ENCODE assay signal across 1 cellular context in genomic region chr15:73941044-73941443, GRCh38.
A peak's percentile ranks its signal among the peaks of the same experiment; 100 is the strongest.
TF ChIP-seq lines count a peak whose summit lies in the region.

No MANE protein-coding gene starts in this region.

TF ChIP-seq in HEK293, 187 proteins besides CTCF, POLR2A, EP300 and RAD21 (continued from another document):
- TF ChIP-seq ZNF645 (tag by site-specific recombination; IDR thresholded peaks at IDR 0.05), result no peak
- TF ChIP-seq BCL11A (tag by site-specific recombination; IDR thresholded peaks at IDR 0.05; ENCODE audit: low read depth), result no peak
- TF ChIP-seq SETDB1 (IDR thresholded peaks at IDR 0.05; ENCODE audit: insufficient read length, low read length), result no peak
- TF ChIP-seq ZNF366 (tag by site-specific recombination; conservative IDR thresholded peaks at IDR 0.05), result 0 out of 2 replicates have a peak, but pooled peaks have one; percentile 22
- peak; percentile 34; the same call in 1 of the 2 replicates for TF ChIP-seq HIC1 (tag by site-specific recombination; IDR thresholded peaks at IDR 0.05)
- 0 out of 2 replicates have a peak, but pooled peaks have one; percentile 37 for TF ChIP-seq ZFP37 (tag by site-specific recombination; IDR thresholded peaks at IDR 0.05)
- no peak for TF ChIP-seq YY2 (tag by site-specific recombination; IDR thresholded peaks at IDR 0.05)
- TF ChIP-seq ZNF184 (tag by site-specific recombination; IDR thresholded peaks at IDR 0.05), result 0 out of 2 replicates have a peak, but pooled peaks have one; percentile 17
- TF ChIP-seq ZNF37A (tag by site-specific recombination; IDR thresholded peaks at IDR 0.05), result no peak
- TF ChIP-seq, protein P1, sequence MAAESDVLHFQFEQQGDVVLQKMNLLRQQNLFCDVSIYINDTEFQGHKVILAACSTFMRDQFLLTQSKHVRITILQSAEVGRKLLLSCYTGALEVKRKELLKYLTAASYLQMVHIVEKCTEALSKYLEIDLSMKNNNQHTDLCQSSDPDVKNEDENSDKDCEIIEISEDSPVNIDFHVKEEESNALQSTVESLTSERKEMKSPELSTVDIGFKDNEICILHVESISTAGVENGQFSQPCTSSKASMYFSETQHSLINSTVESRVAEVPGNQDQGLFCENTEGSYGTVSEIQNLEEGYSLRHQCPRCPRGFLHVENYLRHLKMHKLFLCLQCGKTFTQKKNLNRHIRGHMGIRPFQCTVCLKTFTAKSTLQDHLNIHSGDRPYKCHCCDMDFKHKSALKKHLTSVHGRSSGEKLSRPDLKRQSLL (tag by site-specific recombination; IDR thresholded peaks at IDR 0.05), result no peak
- TF ChIP-seq GLIS1 (tag by site-specific recombination; IDR thresholded peaks at IDR 0.05), result peak; percentile 95
- TF ChIP-seq, protein P2, sequence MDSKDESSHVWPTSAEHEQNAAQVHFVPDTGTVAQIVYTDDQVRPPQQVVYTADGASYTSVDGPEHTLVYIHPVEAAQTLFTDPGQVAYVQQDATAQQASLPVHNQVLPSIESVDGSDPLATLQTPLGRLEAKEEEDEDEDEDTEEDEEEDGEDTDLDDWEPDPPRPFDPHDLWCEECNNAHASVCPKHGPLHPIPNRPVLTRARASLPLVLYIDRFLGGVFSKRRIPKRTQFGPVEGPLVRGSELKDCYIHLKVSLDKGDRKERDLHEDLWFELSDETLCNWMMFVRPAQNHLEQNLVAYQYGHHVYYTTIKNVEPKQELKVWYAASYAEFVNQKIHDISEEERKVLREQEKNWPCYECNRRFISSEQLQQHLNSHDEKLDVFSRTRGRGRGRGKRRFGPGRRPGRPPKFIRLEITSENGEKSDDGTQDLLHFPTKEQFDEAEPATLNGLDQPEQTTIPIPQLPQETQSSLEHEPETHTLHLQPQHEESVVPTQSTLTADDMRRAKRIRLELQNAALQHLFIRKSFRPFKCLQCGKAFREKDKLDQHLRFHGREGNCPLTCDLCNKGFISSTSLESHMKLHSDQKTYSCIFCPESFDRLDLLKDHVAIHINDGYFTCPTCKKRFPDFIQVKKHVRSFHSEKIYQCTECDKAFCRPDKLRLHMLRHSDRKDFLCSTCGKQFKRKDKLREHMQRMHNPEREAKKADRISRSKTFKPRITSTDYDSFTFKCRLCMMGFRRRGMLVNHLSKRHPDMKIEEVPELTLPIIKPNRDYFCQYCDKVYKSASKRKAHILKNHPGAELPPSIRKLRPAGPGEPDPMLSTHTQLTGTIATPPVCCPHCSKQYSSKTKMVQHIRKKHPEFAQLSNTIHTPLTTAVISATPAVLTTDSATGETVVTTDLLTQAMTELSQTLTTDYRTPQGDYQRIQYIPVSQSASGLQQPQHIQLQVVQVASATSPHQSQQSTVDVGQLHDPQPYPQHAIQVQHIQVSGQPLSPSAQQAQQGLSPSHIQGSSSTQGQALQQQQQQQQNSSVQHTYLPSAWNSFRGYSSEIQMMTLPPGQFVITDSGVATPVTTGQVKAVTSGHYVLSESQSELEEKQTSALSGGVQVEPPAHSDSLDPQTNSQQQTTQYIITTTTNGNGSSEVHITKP (tag by site-specific recombination; IDR thresholded peaks at IDR 0.05), result peak; percentile 88
- peak; percentile 69; the same call in 1 of the 2 replicates for TF ChIP-seq KLF8 (tag by site-specific recombination; IDR thresholded peaks at IDR 0.05)
- TF ChIP-seq ZNF223 (tag by site-specific recombination; IDR thresholded peaks at IDR 0.05), result 0 out of 2 replicates have a peak, but pooled peaks have one; percentile 55
- TF ChIP-seq OSR2 (tag by site-specific recombination; IDR thresholded peaks at IDR 0.05), result peak; percentile 45; the same call in 1 of the 2 replicates
- no peak for TF ChIP-seq ZNF335 (tag by site-specific recombination; conservative IDR thresholded peaks at IDR 0.05)
- TF ChIP-seq, protein P3, sequence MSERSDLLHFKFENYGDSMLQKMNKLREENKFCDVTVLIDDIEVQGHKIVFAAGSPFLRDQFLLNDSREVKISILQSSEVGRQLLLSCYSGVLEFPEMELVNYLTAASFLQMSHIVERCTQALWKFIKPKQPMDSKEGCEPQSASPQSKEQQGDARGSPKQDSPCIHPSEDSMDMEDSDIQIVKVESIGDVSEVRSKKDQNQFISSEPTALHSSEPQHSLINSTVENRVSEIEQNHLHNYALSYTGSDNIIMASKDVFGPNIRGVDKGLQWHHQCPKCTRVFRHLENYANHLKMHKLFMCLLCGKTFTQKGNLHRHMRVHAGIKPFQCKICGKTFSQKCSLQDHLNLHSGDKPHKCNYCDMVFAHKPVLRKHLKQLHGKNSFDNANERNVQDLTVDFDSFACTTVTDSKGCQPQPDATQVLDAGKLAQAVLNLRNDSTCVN (tag by site-specific recombination; optimal IDR thresholded peaks at IDR 0.05), result peak; percentile 3
- peak; percentile 24; the same call in 1 of the 2 replicates for TF ChIP-seq ZNF394 (tag by site-specific recombination; IDR thresholded peaks at IDR 0.05; ENCODE audit: borderline replicate concordance)
- peak; percentile 85 for TF ChIP-seq INSM2 (tag by site-specific recombination; IDR thresholded peaks at IDR 0.05)
- TF ChIP-seq ZNF24 (tag by site-specific recombination; IDR thresholded peaks at IDR 0.05), result peak; percentile 55; the same call in 1 of the 2 replicates
- peak; percentile 76 for TF ChIP-seq ZNF629 (tag by site-specific recombination; IDR thresholded peaks at IDR 0.05)
- no peak for TF ChIP-seq RBAK (tag by site-specific recombination; IDR thresholded peaks at IDR 0.05)
- no peak for TF ChIP-seq ZNF174 (tag by site-specific recombination; IDR thresholded peaks at IDR 0.05)
- TF ChIP-seq ZFP69B (tag by site-specific recombination; IDR thresholded peaks at IDR 0.05), result no peak; the same call in 1 of the 2 replicates
- 0 out of 2 replicates have a peak, but pooled peaks have one; percentile 38 for TF ChIP-seq ZNF692 (tag by site-specific recombination; IDR thresholded peaks at IDR 0.05)
- TF ChIP-seq ZSCAN16 (tag by site-specific recombination; IDR thresholded peaks at IDR 0.05), result no peak
- TF ChIP-seq ZNF621 (tag by site-specific recombination; IDR thresholded peaks at IDR 0.05), result no peak
- TF ChIP-seq ZNF791 (tag by site-specific recombination; IDR thresholded peaks at IDR 0.05), result no peak
- 0 out of 2 replicates have a peak, but pooled peaks have one; percentile 43 for TF ChIP-seq ZNF324 (tag by site-specific recombination; IDR thresholded peaks at IDR 0.05)
- TF ChIP-seq, protein P4, sequence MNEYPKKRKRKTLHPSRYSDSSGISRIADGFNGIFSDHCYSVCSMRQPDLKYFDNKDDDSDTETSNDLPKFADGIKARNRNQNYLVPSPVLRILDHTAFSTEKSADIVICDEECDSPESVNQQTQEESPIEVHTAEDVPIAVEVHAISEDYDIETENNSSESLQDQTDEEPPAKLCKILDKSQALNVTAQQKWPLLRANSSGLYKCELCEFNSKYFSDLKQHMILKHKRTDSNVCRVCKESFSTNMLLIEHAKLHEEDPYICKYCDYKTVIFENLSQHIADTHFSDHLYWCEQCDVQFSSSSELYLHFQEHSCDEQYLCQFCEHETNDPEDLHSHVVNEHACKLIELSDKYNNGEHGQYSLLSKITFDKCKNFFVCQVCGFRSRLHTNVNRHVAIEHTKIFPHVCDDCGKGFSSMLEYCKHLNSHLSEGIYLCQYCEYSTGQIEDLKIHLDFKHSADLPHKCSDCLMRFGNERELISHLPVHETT (tag by site-specific recombination; IDR thresholded peaks at IDR 0.05), result peak; percentile 81; the same call in 1 of the 2 replicates
- TF ChIP-seq, protein P5, sequence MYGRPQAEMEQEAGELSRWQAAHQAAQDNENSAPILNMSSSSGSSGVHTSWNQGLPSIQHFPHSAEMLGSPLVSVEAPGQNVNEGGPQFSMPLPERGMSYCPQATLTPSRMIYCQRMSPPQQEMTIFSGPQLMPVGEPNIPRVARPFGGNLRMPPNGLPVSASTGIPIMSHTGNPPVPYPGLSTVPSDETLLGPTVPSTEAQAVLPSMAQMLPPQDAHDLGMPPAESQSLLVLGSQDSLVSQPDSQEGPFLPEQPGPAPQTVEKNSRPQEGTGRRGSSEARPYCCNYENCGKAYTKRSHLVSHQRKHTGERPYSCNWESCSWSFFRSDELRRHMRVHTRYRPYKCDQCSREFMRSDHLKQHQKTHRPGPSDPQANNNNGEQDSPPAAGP (tag by site-specific recombination; IDR thresholded peaks at IDR 0.05), result peak; percentile 96
